8 cellular contexts compared by ENCODE assay signal in genomic region chr1:220089650-220090556, GRCh38. TPM values are rescaled to one million over a fixed set of nuclear protein-coding genes. Genes with fewer than 3 reads are reported as not detected.
DNase-seq lines count a peak whose midpoint lies in the region; ATAC-seq, FAIRE-seq and TF ChIP-seq lines count a peak whose summit lies in the region.

BPNT1 (minus strand) TSS chr1:220089788; CDS start chr1:220079846, 9,942 bp downstream.

- no peaks in the 10 kb centered on the region for H4K20me1 ChIP-seq in OCI-LY1 (ENCODE audit: insufficient read depth, low read length)

- H3F3A ChIP-seq in OCI-LY1 (ENCODE audit: insufficient read depth, low read length): no peaks in the 10 kb centered on the region

- H3K36me3 ChIP-seq in HUES64 (ENCODE audit: insufficient read depth, low read length): no peaks in the 10 kb centered on the region
- H3K36me3 ChIP-seq in OCI-LY1 (ENCODE audit: insufficient read depth, low read length): peaks cover 7% of the 10 kb centered on the region

- peak; percentile 61 for ATAC-seq in GM21447 (IDR thresholded peaks at IDR 0.05; ENCODE audit: unreplicated experiment)

- peak within 1 kb of the TSS; percentile 1 for H3K27ac Mint-ChIP-seq in endothelial cell (ENCODE audit: unreplicated experiment)

- H3K9me3 ChIP-seq in HUES64 (ENCODE audit: insufficient read depth, low read depth, low read length): no peaks in the 10 kb centered on the region
- H3K9me3 ChIP-seq in OCI-LY1 (ENCODE audit: low read length): no peaks in the 10 kb centered on the region

- H3K9ac ChIP-seq in HUES64 (ENCODE audit: low read depth, low read length) (peak within 1 kb of the TSS; percentile 43; the same call in 1 of the 2 replicates), OCI-LY1 (ENCODE audit: low read length) (peak within 1 kb of the TSS; percentile 87)

- peaks cover 3% of the 10 kb centered on the region for H3K4me1 Mint-ChIP-seq in endothelial cell (ENCODE audit: unreplicated experiment)

- H3K9me2 ChIP-seq in OCI-LY1 (ENCODE audit: low read depth, low read length): no peaks in the 10 kb centered on the region

- no peaks in the 10 kb centered on the region for H3K36me3 Mint-ChIP-seq in endothelial cell (ENCODE audit: low read depth, unreplicated experiment)

- H3K4me3 Mint-ChIP-seq in endothelial cell (ENCODE audit: unreplicated experiment): peak within 1 kb of the TSS; percentile 94

- peaks cover 4% of the 10 kb centered on the region for H3K27me3 Mint-ChIP-seq in endothelial cell (ENCODE audit: unreplicated experiment)

- peak within 1 kb of the TSS; percentile 76; the same call in 1 of the 2 replicates for H2AFZ ChIP-seq in OCI-LY1 (ENCODE audit: low read length)

- peak; percentile 99 for FAIRE-seq in D721Med (lab: Jason Lieb, UNC)

- H3K4me2 ChIP-seq in OCI-LY1 (ENCODE audit: low read length): peak within 1 kb of the TSS; percentile 73

- H3K27me3 ChIP-seq in HUES64 (ENCODE audit: insufficient read depth, low read length): no peaks in the 10 kb centered on the region
- H3K27me3 ChIP-seq in OCI-LY1 (ENCODE audit: insufficient read depth, low read length): no peaks in the 10 kb centered on the region

- TF ChIP-seq CTCF in D721Med (IDR thresholded peaks at IDR 0.05; ENCODE audit: insufficient read depth, missing control alignments) (no peak), OCI-LY1 (IDR thresholded peaks at IDR 0.05; ENCODE audit: low read length) (peak; percentile 19; the same call in 1 of the 2 replicates), endothelial cell (IDR thresholded peaks at IDR 0.05; ENCODE audit: unreplicated experiment) (no peak)

- DNase-seq in D721Med (ENCODE audit: insufficient read length, low spot score): peak; percentile 93
- DNase-seq in activated CD8-positive, alpha-beta memory T cell treated with anti-CD3 and anti-CD28 coated beads, Interleukin-2, amount 50 U/mL, for 4 hours: peak; percentile 97
- DNase-seq in endothelial cell (ENCODE audit: low spot score): peak; percentile 93
- DNase-seq in midbrain (lab: John Stamatoyannopoulos, UW): peak; percentile 96
- peak; percentile 95 to 96 for DNase-seq in stimulated activated CD8-positive, alpha-beta memory T cell treated with anti-CD3 and anti-CD28 coated beads, Interleukin-2, amount 100 ng/mL, for 1 hour (ENCODE audit: low read depth in 2 of 2)

- peak within 1 kb of the TSS; percentile 77 for H3K4me3 ChIP-seq in HUES64 (ENCODE audit: low read length)
- H3K4me3 ChIP-seq in OCI-LY1 (ENCODE audit: low read depth, low read length, poor library complexity, severe bottlenecking): peak within 1 kb of the TSS; percentile 85

- no peaks in the 10 kb centered on the region for H3K9me3 Mint-ChIP-seq in endothelial cell (ENCODE audit: unreplicated experiment)

- H3K79me2 ChIP-seq in OCI-LY1 (ENCODE audit: insufficient read depth, low read length): peaks cover 6% of the 10 kb centered on the region; the same call in 1 of the 2 replicates

- 0 out of 2 replicates have a peak, but pooled peaks cover 3% of the 10 kb centered on the region for H3K4me1 ChIP-seq in HUES64 (ENCODE audit: insufficient read depth, low read length)
- H3K4me1 ChIP-seq in OCI-LY1 (ENCODE audit: insufficient read depth, low read length, severe bottlenecking): peaks cover 25% of the 10 kb centered on the region

- no peak within 1 kb of the TSS for H3K27ac ChIP-seq in HUES64 (ENCODE audit: low read depth, low read length)
- H3K27ac ChIP-seq in OCI-LY1 (ENCODE audit: low read depth, low read length, poor library complexity, severe bottlenecking): peak within 1 kb of the TSS; percentile 76

- WGBS in HUES64: 4% methylated on average over 32 of the region's 35 CpGs

RNA-seq across cellular contexts. Expression of gene BPNT1, which starts in this region (rescaled TPM):
- 10.4 TPM for polyA plus RNA-seq in HUES64 (2013, experiment 1 of 2)
- polyA plus RNA-seq in HUES64 (2013, experiment 2 of 2): 10.8 TPM
- 17.5 TPM for total RNA-seq in endothelial cell (ENCODE audit: unreplicated experiment)
